Comparison of ENCODE assay signal across 8 cellular contexts in genomic region chr6:33205172-33206026, GRCh38. TPM values are rescaled to one million over a fixed set of nuclear protein-coding genes. Genes with fewer than 3 reads are reported as not detected.
DNase-seq lines count a peak whose midpoint lies in the region; TF ChIP-seq lines count a peak whose summit lies in the region.

No MANE protein-coding gene starts in this region.

- intact Hi-C loops in activated CD4-positive, alpha-beta T cell treated with anti-CD3 and anti-CD28 coated beads, Interleukin-2, amount 10 ng/mL, durations not matched to agents 24 days and 14 days (cut with micrococcal nuclease): loop anchor here (1.0 to 10.0 kb wide), 5 partner anchors 44 to 1471 kb away; partner anchors contain the start of genes AGPAT1, CLIC1, PSMB8 and RNF5

- no peaks in the 10 kb centered on the region for H3K27me3 Mint-ChIP-seq in activated CD4-positive, alpha-beta T cell treated with anti-CD3 and anti-CD28 coated beads, Interleukin-2, amount 10 ng/mL, durations not matched to agents 24 days and 14 days
- H3K27me3 Mint-ChIP-seq in nephron progenitor cell (ENCODE audit: low read depth, poor library complexity): peaks cover 25% of the 10 kb centered on the region

- peaks cover 44 to 46% of the 10 kb centered on the region in 2 donors for H3K4me1 ChIP-seq in duodenal mucosa (ENCODE audit: control insufficient read depth in 1 of 2, insufficient read depth in 2 of 2, low read length in 2 of 2)

- CTCF ChIA-PET in RWPE1 (lab: Yijun Ruan, JAX): interaction anchor here (0.5 to 1.3 kb wide), 3 partner anchors 43 to 497 kb away, joined by 3 to 4 read pairs (median 3); no protein-coding TSS in a partner anchor

- H3K4me3 Mint-ChIP-seq in activated CD4-positive, alpha-beta T cell treated with anti-CD3 and anti-CD28 coated beads, Interleukin-2, amount 10 ng/mL, durations not matched to agents 24 days and 14 days: peak overlapping the region; percentile 100
- peak overlapping the region; percentile 90 for H3K4me3 Mint-ChIP-seq in nephron progenitor cell

- H3K9me3 ChIP-seq in duodenal mucosa (ENCODE audit: control insufficient read depth in 1 of 2, low read length in 2 of 2): no peaks in the 10 kb centered on the region

- peaks cover 62% of the 10 kb centered on the region for H3K4me1 Mint-ChIP-seq in activated CD4-positive, alpha-beta T cell treated with anti-CD3 and anti-CD28 coated beads, Interleukin-2, amount 10 ng/mL, durations not matched to agents 24 days and 14 days
- H3K4me1 Mint-ChIP-seq in nephron progenitor cell: peaks cover 78% of the 10 kb centered on the region

- H3K27me3 ChIP-seq in duodenal mucosa (ENCODE audit: control insufficient read depth in 1 of 2, insufficient read depth in 2 of 2, low read length in 2 of 2): no peaks in the 10 kb centered on the region

- peak overlapping the region; percentile 97 for H3K27ac Mint-ChIP-seq in activated CD4-positive, alpha-beta T cell treated with anti-CD3 and anti-CD28 coated beads, Interleukin-2, amount 10 ng/mL, durations not matched to agents 24 days and 14 days
- H3K27ac Mint-ChIP-seq in nephron progenitor cell: peak overlapping the region; percentile 81

- peak overlapping the region; percentile 88 to 90 for H3K4me3 ChIP-seq in duodenal mucosa (ENCODE audit: low read depth in 1 of 2, low read length in 2 of 2)

- POLR2A ChIA-PET in RWPE1 (lab: Yijun Ruan, JAX; ENCODE audit: low non-redundant PET): no interaction called here

- no peak for TF ChIP-seq CTCF in RWPE1 (conservative IDR thresholded peaks at IDR 0.05; ENCODE audit: low read depth)
- no peak for TF ChIP-seq CTCF in nephron progenitor cell (IDR thresholded peaks at IDR 0.05)

- peaks cover 52% of the 10 kb centered on the region for H3K36me3 Mint-ChIP-seq in activated CD4-positive, alpha-beta T cell treated with anti-CD3 and anti-CD28 coated beads, Interleukin-2, amount 10 ng/mL, durations not matched to agents 24 days and 14 days (ENCODE audit: low read depth)
- H3K36me3 Mint-ChIP-seq in nephron progenitor cell (ENCODE audit: low read depth): peaks cover 33% of the 10 kb centered on the region

- peak overlapping the region; percentile 63 to 76 for H3K9ac ChIP-seq in duodenal mucosa (ENCODE audit: low read depth in 1 of 2, low read length in 2 of 2)

- peak overlapping the region; percentile 95 for H3K27ac ChIP-seq in RWPE1
- H3K27ac ChIP-seq in duodenal mucosa (ENCODE audit: low read depth, low read length): no peak overlapping the region

- no peaks in the 10 kb centered on the region for H3K9me3 Mint-ChIP-seq in activated CD4-positive, alpha-beta T cell treated with anti-CD3 and anti-CD28 coated beads, Interleukin-2, amount 10 ng/mL, durations not matched to agents 24 days and 14 days
- no peaks in the 10 kb centered on the region for H3K9me3 Mint-ChIP-seq in nephron progenitor cell

- peaks cover 19 to 33% of the 10 kb centered on the region in 2 donors for H3K36me3 ChIP-seq in duodenal mucosa (ENCODE audit: control insufficient read depth in 1 of 2, insufficient read depth in 2 of 2, low read length in 2 of 2)

- DNase-seq in activated CD4-positive, alpha-beta T cell treated with anti-CD3 and anti-CD28 coated beads, Interleukin-2, amount 10 ng/mL, durations not matched to agents 24 days and 14 days: peak; percentile 74
- no peak for DNase-seq in activated CD4-positive, alpha-beta T cell treated with anti-CD3 and anti-CD28 coated beads for 1 hour
- DNase-seq in RWPE1 (ENCODE audit: low spot score) (peak; percentile 82), nephron progenitor cell (no peak), GF-D8 (lab: John Stamatoyannopoulos, UW) (no peak), NCI-H1092 (lab: John Stamatoyannopoulos, UW) (no peak), NCI-H345 treated with DMSO at 0.1 percent for 48 hours (lab: John Stamatoyannopoulos, UW; ENCODE audit: unreplicated experiment) (no peak)

RNA-seq across cellular contexts. Expression of gene HSD17B8, which starts 0.9 kb away (rescaled TPM):
- total RNA-seq in activated CD4-positive, alpha-beta T cell treated with anti-CD3 and anti-CD28 coated beads, Interleukin-2, amount 10 ng/mL, durations not matched to agents 24 days and 14 days: 18.2 and 18.3 TPM in 2 replicates

RNA-seq across cellular contexts. Expression of gene RING1, which starts 2.9 kb away (rescaled TPM):
- total RNA-seq in activated CD4-positive, alpha-beta T cell treated with anti-CD3 and anti-CD28 coated beads, Interleukin-2, amount 10 ng/mL, durations not matched to agents 24 days and 14 days: 44.4 and 47.6 TPM in 2 replicates

RNA-seq across cellular contexts. Expression of gene SLC39A7, which starts 4.7 kb away (rescaled TPM):
- 61.7 and 63.9 TPM in 2 replicates for total RNA-seq in activated CD4-positive, alpha-beta T cell treated with anti-CD3 and anti-CD28 coated beads, Interleukin-2, amount 10 ng/mL, durations not matched to agents 24 days and 14 days

RNA-seq across cellular contexts. Expression of gene RXRB, which starts 4.9 kb away (rescaled TPM):
- total RNA-seq in activated CD4-positive, alpha-beta T cell treated with anti-CD3 and anti-CD28 coated beads, Interleukin-2, amount 10 ng/mL, durations not matched to agents 24 days and 14 days: 46.6 and 48.0 TPM in 2 replicates

RNA-seq across cellular contexts. Expression of gene COL11A2, which starts 13.1 kb away (rescaled TPM):
- total RNA-seq in activated CD4-positive, alpha-beta T cell treated with anti-CD3 and anti-CD28 coated beads, Interleukin-2, amount 10 ng/mL, durations not matched to agents 24 days and 14 days: 0.47 and 0.56 TPM in 2 replicates

Comparison
In these comparisons a context has a peak if more than half of its experiments do, and no peak if none do; other contexts are left out.
1. DNase-seq: peak in activated CD4-positive, alpha-beta T cell treated with anti-CD3 and anti-CD28 coated beads, Interleukin-2, amount 10 ng/mL, durations not matched to agents 24 days and 14 days (single experiment) and RWPE1 (single experiment); none in activated CD4-positive, alpha-beta T cell treated with anti-CD3 and anti-CD28 coated beads for 1 hour (single experiment), nephron progenitor cell (single experiment), GF-D8 (single experiment), NCI-H1092 (single experiment) and NCI-H345 treated with DMSO at 0.1 percent for 48 hours (single experiment).